20 cellular contexts compared by ENCODE assay signal in the genomic region with DNA sequence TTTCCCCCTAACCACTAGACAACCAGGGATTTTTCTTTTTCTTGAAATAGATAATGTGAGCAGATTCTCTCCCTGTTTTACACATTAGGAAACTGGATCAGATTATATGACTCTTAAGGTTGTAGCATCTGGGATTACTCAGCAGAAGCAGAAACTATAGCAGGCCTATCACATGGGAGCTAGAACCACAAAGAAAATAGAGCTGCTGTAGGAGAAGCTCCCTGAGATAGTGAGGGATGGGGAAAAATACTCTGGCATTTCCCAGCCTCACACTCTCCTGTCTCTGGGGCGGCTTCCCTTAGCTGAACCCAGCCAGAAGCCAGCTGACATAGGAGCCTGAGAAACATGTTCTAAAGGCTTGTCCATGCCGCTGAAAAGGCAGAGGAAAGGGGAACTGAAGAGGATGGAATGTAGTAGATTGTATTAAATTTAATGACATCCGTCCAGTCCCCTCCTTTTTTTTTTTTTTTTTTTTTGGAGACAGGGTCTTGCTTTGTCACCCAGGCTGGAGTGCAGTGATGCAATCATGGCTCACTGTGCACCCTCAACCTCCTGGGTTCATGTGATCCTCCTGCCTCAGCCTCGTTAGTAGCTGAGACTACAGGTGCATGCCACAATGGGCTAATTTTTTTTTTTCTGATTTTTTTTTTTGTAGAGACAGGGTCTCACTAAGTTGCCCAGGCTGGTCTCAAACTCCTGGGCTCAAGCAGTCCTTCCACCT.
DNase-seq lines count a peak whose midpoint lies in the region; ATAC-seq and TF ChIP-seq lines count a peak whose summit lies in the region.
"Had no signal": no experiment of that assay in that cellular context is flagged by ENCODE, and none has a peak within 500 bp of the region (broad histone marks: within the 10 kb centered on the region; RNA-seq: fewer than 3 reads in every experiment).

No MANE protein-coding gene starts in this region.

- intact Hi-C loops in heart left ventricle (cut with DNase I): loop anchor here in 1 of 10 donors (5.0 to 10.0 kb wide), 2 partner anchors 192 to 455 kb away; a partner anchor contains a TSS
- intact Hi-C loops in cardiac septum (cut with DNase I): no loop called here

- 59 to 77% (median 73%) methylated on average over 4 of the region's 4 CpGs for WGBS in heart left ventricle, 4 donors

- no peak for DNase-seq in heart left ventricle
- DNase-seq in cardiac septum (ENCODE audit: low spot score): no peak
- no peak for DNase-seq in SK-N-MC (ENCODE audit: low read depth, low spot score)
- peak; percentile 28 for DNase-seq in brain microvascular endothelial cell
- DNase-seq in osteoblast (ENCODE audit: insufficient read length, low spot score, missing footprints): peak; percentile 79
- DNase-seq in ecto neural progenitor cell (ENCODE audit: low spot score): no peak
- DNase-seq in COR-L47 (lab: John Stamatoyannopoulos, UW): no peak
- DNase-seq: activated CD4-positive, alpha-beta memory T cell treated with anti-CD3 and anti-CD28 coated beads, Interleukin-2, amount 10 ng/mL, durations not matched to agents 7 days and 5 days; activated T-cell treated with anti-CD3 and anti-CD28 coated beads, Interleukin-2, amount 50 U/mL, for 48 hours; HFFc6; NCI-H1048; NCI-H2029 treated with DMSO at 0.1 percent for 48 hours; NCI-H446 treated with DMSO at 0.1 percent for 48 hours; NK-92 treated with Interleukin-12 subunit alpha and Interleukin-12 subunit beta, amount 100 ng/mL, for 24 hours; stimulated activated naive CD4-positive, alpha-beta T cell had no signal

- H3K9me3 ChIP-seq in heart left ventricle: peaks cover 0 to 12% (median 1%) of the 10 kb centered on the region in 12 donors
- no peaks in the 10 kb centered on the region for H3K9me3 ChIP-seq in SK-N-MC (ENCODE audit: low read depth, low read length)
- no peaks in the 10 kb centered on the region for H3K9me3 ChIP-seq in osteoblast (ENCODE audit: low read depth, low read length)

- H3K36me3 ChIP-seq in heart left ventricle (peaks cover 0 to 15% (median 5%) of the 10 kb centered on the region in 9 donors), SK-N-MC (ENCODE audit: insufficient read depth, low read length) (no peaks in the 10 kb centered on the region), brain microvascular endothelial cell (replicated peaks) (no peaks in the 10 kb centered on the region), osteoblast (ENCODE audit: insufficient read depth, low read length) (no peaks in the 10 kb centered on the region)
- H3K36me3 ChIP-seq: cardiac muscle cell, tibial nerve had no signal

- no peaks in the 10 kb centered on the region for H3K27me3 ChIP-seq in heart left ventricle
- H3K27me3 ChIP-seq in brain microvascular endothelial cell (replicated peaks): no peaks in the 10 kb centered on the region
- H3K27me3 ChIP-seq in osteoblast (ENCODE audit: insufficient read depth, low read length): no peaks in the 10 kb centered on the region
- H3K27me3 ChIP-seq: cardiac muscle cell, tibial nerve had no signal

- no peaks in the 10 kb centered on the region for H4K20me1 ChIP-seq in osteoblast (ENCODE audit: insufficient read depth, low read length)

- no peak overlapping the region for H3K4me2 ChIP-seq in osteoblast (ENCODE audit: insufficient read depth, low read length)

- no peak overlapping the region for H2AFZ ChIP-seq in osteoblast (ENCODE audit: low read length)

- no peak for TF ChIP-seq CTCF in heart left ventricle (IDR thresholded peaks at IDR 0.05)
- no peak for TF ChIP-seq CTCF in brain microvascular endothelial cell (IDR thresholded peaks at IDR 0.05; ENCODE audit: low read depth, low read length, missing control alignments)
- no peak for TF ChIP-seq CTCF in osteoblast (IDR thresholded peaks at IDR 0.05; ENCODE audit: extremely low read depth, low read depth, low read length)

- H3K27ac ChIP-seq in heart left ventricle (no peak overlapping the region), SK-N-MC (0 out of 2 replicates have a peak overlapping the region, but pooled peaks have one; percentile 52), brain microvascular endothelial cell (no peak overlapping the region), osteoblast (ENCODE audit: low read depth, low read length) (no peak overlapping the region)
- H3K27ac ChIP-seq: cardiac muscle cell, tibial nerve had no signal

- in situ Hi-C loops in brain microvascular endothelial cell (cut with HindIII; ENCODE audit: low pct_ligation_motif_present, low sequenced_read_pairs): no loop called here

- no peak for TF ChIP-seq POLR2A in heart left ventricle (IDR thresholded peaks at IDR 0.05)

- H3K79me2 ChIP-seq in osteoblast (ENCODE audit: insufficient read depth, low read length): no peaks in the 10 kb centered on the region

- H3K4me1 ChIP-seq in heart left ventricle (peaks cover 0 to 12% (median 0%) of the 10 kb centered on the region in 12 donors), osteoblast (ENCODE audit: insufficient read depth, low read length) (no peaks in the 10 kb centered on the region)
- H3K4me1 ChIP-seq: tibial nerve had no signal

- ATAC-seq in heart left ventricle (peak in 3 of 4 donors; percentile 28 to 45 (median 31)), GM21825 (IDR thresholded peaks at IDR 0.05; ENCODE audit: unreplicated experiment) (no peak)
- ATAC-seq: esophagus mucosa, sciatic nerve had no signal

- H3K4me3 ChIP-seq in heart left ventricle (no peak overlapping the region), SK-N-MC (no peak overlapping the region), brain microvascular endothelial cell (ENCODE audit: low read depth, low read length) (no peak overlapping the region), osteoblast (ENCODE audit: insufficient read depth, low read length) (no peak overlapping the region)
- H3K4me3 ChIP-seq: cardiac muscle cell, tibial nerve had no signal

- no peak overlapping the region for H3K9ac ChIP-seq in SK-N-MC (ENCODE audit: insufficient read length)

Comparison
In these comparisons a context has a peak if more than half of its experiments do, and no peak if none do; other contexts are left out.
1. DNase-seq: peak in brain microvascular endothelial cell (single experiment) and osteoblast (single experiment); none in heart left ventricle (0 of 5), cardiac septum (single experiment), SK-N-MC (single experiment), ecto neural progenitor cell (single experiment) and COR-L47 (single experiment).